Comparison of ENCODE assay signal across 9 cellular contexts in genomic region chrX:137565318-137565904, GRCh38. TPM values are rescaled to one million over a fixed set of nuclear protein-coding genes. Genes with fewer than 3 reads are reported as not detected.
A peak's percentile ranks its signal among the peaks of the same experiment; 100 is the strongest.
DNase-seq lines count a peak whose midpoint lies in the region; ATAC-seq and TF ChIP-seq lines count a peak whose summit lies in the region.
"Had no signal": no experiment of that assay in that cellular context is flagged by ENCODE, and none has a peak within 500 bp of the region (broad histone marks: within the 10 kb centered on the region; RNA-seq: fewer than 3 reads in every experiment).

No MANE protein-coding gene starts in this region.

- peak overlapping the region; percentile 68 to 85 for H3K4me3 Mint-ChIP-seq in CD14-positive monocyte
- peak overlapping the region; percentile 72 for H3K4me3 Mint-ChIP-seq in osteocyte (ENCODE audit: unreplicated experiment)

- H3K36me3 Mint-ChIP-seq in CD14-positive monocyte (peaks cover 3 to 7% of the 10 kb centered on the region in 2 donors), osteocyte (ENCODE audit: unreplicated experiment) (peaks cover 1% of the 10 kb centered on the region)

- H3K9me3 ChIP-seq in SJSA1 (replicated peaks): no peaks in the 10 kb centered on the region; the same call in 1 of the 2 replicates

- peaks cover 24% of the 10 kb centered on the region for H3K27me3 ChIP-seq in SJSA1 (replicated peaks)

- DNase-seq in CD14-positive monocyte (ENCODE audit: low spot score) (no peak), SJSA1 (ENCODE audit: low read depth in 1 of 2, low spot score in 2 of 2) (no peak), fibroblast of villous mesenchyme (ENCODE audit: low read depth) (no peak), osteocyte (ENCODE audit: extremely low spot score, unreplicated experiment) (no peak), NCI-H510A (lab: John Stamatoyannopoulos, UW) (no peak)
- no peak for DNase-seq in activated CD4-positive, alpha-beta T cell treated with anti-CD3 and anti-CD28 coated beads for 4 hours
- DNase-seq: activated CD4-positive, CD25-positive, alpha-beta regulatory T cell treated with anti-CD3 and anti-CD28 coated beads, Interleukin-2, amount 50 U/mL, for 72 hours had no signal

- peaks cover 73 to 92% (median 84%) of the 10 kb centered on the region in 3 donors for H3K27me3 Mint-ChIP-seq in CD14-positive monocyte (ENCODE audit: low read depth in 3 of 3)
- H3K27me3 Mint-ChIP-seq in osteocyte (ENCODE audit: unreplicated experiment): peaks cover 47% of the 10 kb centered on the region

- TF ChIP-seq CTCF in CD14-positive monocyte (IDR thresholded peaks at IDR 0.05): no peak
- TF ChIP-seq CTCF in fibroblast of villous mesenchyme (IDR thresholded peaks at IDR 0.05; ENCODE audit: insufficient read depth, low read depth, low read length): no peak
- TF ChIP-seq CTCF in osteocyte (IDR thresholded peaks at IDR 0.05): no peak

- H3K4me1 Mint-ChIP-seq in CD14-positive monocyte (peaks cover 17% of the 10 kb centered on the region), osteocyte (ENCODE audit: unreplicated experiment) (peaks cover 8% of the 10 kb centered on the region)

- H3K36me3 ChIP-seq in SJSA1: no peaks in the 10 kb centered on the region

- peaks cover 6% of the 10 kb centered on the region for H3K4me1 ChIP-seq in SJSA1 (replicated peaks)

- intact Hi-C loops in CD14-positive monocyte (cut with micrococcal nuclease): no loop called here

- ATAC-seq in HG03342 (IDR thresholded peaks at IDR 0.05; ENCODE audit: unreplicated experiment): no peak
- ATAC-seq in HG03439 (IDR thresholded peaks at IDR 0.05; ENCODE audit: unreplicated experiment): no peak

- H3K27ac ChIP-seq in SJSA1: no peak overlapping the region

- peaks cover 7 to 66% (median 42%) of the 10 kb centered on the region in 7 donors for H3K9me3 Mint-ChIP-seq in CD14-positive monocyte
- peaks cover 9% of the 10 kb centered on the region for H3K9me3 Mint-ChIP-seq in osteocyte (ENCODE audit: unreplicated experiment)

- H3K27ac Mint-ChIP-seq in CD14-positive monocyte: peak overlapping the region in 1 of 7 donors; percentile 12
- H3K27ac Mint-ChIP-seq in osteocyte (ENCODE audit: unreplicated experiment): no peak overlapping the region

- H3K4me3 ChIP-seq in SJSA1: peak overlapping the region; percentile 36
- H3K4me3 ChIP-seq in fibroblast of villous mesenchyme (ENCODE audit: low read depth, low read length): peak overlapping the region; percentile 25

RNA-seq across cellular contexts. Expression of gene ZIC3, which starts 0.5 kb away (rescaled TPM):
- not detected for polyA plus RNA-seq in CD14-positive monocyte
- not detected in 2 replicates for total RNA-seq in SJSA1 (2014; rRNA removed; shearing (Covaris generic))
- total RNA-seq in fibroblast of villous mesenchyme (not detected in 2 replicates), osteocyte (0.16 TPM in 1 of 2 replicates, not detected in the other)
